8 cellular contexts compared by ENCODE assay signal in the genomic region with DNA sequence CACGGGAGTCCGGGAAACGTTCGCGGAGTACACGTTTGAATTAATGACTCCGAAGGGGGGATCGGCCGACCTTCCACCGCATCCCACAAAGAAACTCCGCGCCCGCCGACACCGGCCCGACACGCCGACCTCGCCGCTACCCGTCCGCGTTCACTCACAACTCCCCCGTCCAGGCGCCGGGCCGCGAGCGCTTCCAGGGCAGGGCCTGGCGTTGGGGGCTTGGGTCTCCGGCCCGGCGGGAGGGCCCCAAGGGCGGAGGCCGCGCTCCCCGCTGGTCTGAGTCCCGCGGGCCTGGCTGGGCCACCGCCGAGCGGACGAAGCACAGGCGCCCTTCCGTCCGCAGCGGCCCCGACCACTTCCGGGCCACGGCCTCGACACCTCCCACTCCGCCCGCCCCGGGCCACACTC. TPM values are rescaled to one million over a fixed set of nuclear protein-coding genes. Genes with fewer than 3 reads are reported as not detected.
A peak's percentile ranks its signal among the peaks of the same experiment; 100 is the strongest.
DNase-seq lines count a peak whose midpoint lies in the region; ATAC-seq, FAIRE-seq and TF ChIP-seq lines count a peak whose summit lies in the region.
"Not testable (repeated sequence)": the region's sequence is repeated elsewhere in the genome, so short reads cannot be mapped to it uniquely, and the experiment has no call there.

No MANE protein-coding gene starts in this region.

- H3K4me1 ChIP-seq in Panc1 (ENCODE audit: control insufficient read depth, insufficient read depth, low read length) = peaks cover 21% of the 10 kb centered on the region
- H3K4me1 ChIP-seq in foreskin keratinocyte = not testable (repeated sequence)
- peaks cover 6 to 36% (median 30%) of the 10 kb centered on the region in 4 donors for H3K4me1 ChIP-seq in tibial artery

- H3K36me3 ChIP-seq in Panc1 (ENCODE audit: control insufficient read depth, insufficient read depth, low read length) = peaks cover 11% of the 10 kb centered on the region
- H3K36me3 ChIP-seq in tibial artery = peaks cover 13 to 23% (median 15%) of the 10 kb centered on the region in 3 donors

- POLR2A ChIA-PET in Panc1 (lab: Charles Lee) = not testable (repeated sequence)
- POLR2A ChIA-PET in activated naive CD8-positive, alpha-beta T cell treated with anti-CD3 and anti-CD28 coated beads, Interleukin-2, amount 10 ng/mL, durations not matched to agents 7 days and 5 days (lab: Charles Lee) = interaction anchor here (1.4 kb wide), 1 partner anchor 29 kb away, joined by 5 read pairs; no protein-coding TSS in a partner anchor
- POLR2A ChIA-PET in naive thymus-derived CD8-positive, alpha-beta T cell (lab: Charles Lee) = interaction anchor here (1.0 to 1.9 kb wide), 2 partner anchors 14 to 16 kb away, joined by 3 to 6 read pairs; a partner anchor contains a TSS

- TF ChIP-seq CTCF in Panc1 (IDR thresholded peaks at IDR 0.05); foreskin keratinocyte (conservative IDR thresholded peaks at IDR 0.05); tibial artery (IDR thresholded peaks at IDR 0.05): not testable (repeated sequence)

- H3K27me3 Mint-ChIP-seq in activated naive CD8-positive, alpha-beta T cell treated with anti-CD3 and anti-CD28 coated beads, Interleukin-2, amount 10 ng/mL, durations not matched to agents 7 days and 5 days; naive thymus-derived CD8-positive, alpha-beta T cell: not testable (repeated sequence)

- not testable (repeated sequence) for H3K9me3 Mint-ChIP-seq in activated naive CD8-positive, alpha-beta T cell treated with anti-CD3 and anti-CD28 coated beads, Interleukin-2, amount 10 ng/mL, durations not matched to agents 7 days and 5 days; naive thymus-derived CD8-positive, alpha-beta T cell

- ATAC-seq in GM21723 (IDR thresholded peaks at IDR 0.05; ENCODE audit: unreplicated experiment) (peak; percentile 63), HG03378 (IDR thresholded peaks at IDR 0.05; ENCODE audit: unreplicated experiment) (peak; percentile 43), Panc1 (peak; percentile 84), foreskin keratinocyte (peak; percentile 50)
- ATAC-seq in activated naive CD8-positive, alpha-beta T cell treated with anti-CD3 and anti-CD28 coated beads, Interleukin-2, amount 10 ng/mL, durations not matched to agents 7 days and 5 days (ENCODE audit: low read depth) = peak; percentile 51
- ATAC-seq in naive thymus-derived CD8-positive, alpha-beta T cell = peak; percentile 38 to 51

- intact Hi-C loops in Panc1 (cut with micrococcal nuclease; ENCODE audit: unreplicated experiment) = not testable (repeated sequence)
- intact Hi-C loops in tibial artery (cut with DNase I; ENCODE audit: low total_unique reads) = loop anchor here (5.0 kb wide), 1 partner anchor 45 kb away; a partner anchor contains a TSS

- H3K27me3 ChIP-seq in Panc1 (ENCODE audit: control insufficient read depth, insufficient read depth, low read length); foreskin keratinocyte; tibial artery: not testable (repeated sequence)

- H3K4me1 Mint-ChIP-seq in activated naive CD8-positive, alpha-beta T cell treated with anti-CD3 and anti-CD28 coated beads, Interleukin-2, amount 10 ng/mL, durations not matched to agents 7 days and 5 days = peaks cover 27% of the 10 kb centered on the region
- H3K4me1 Mint-ChIP-seq in naive thymus-derived CD8-positive, alpha-beta T cell = peaks cover 24 to 51% (median 43%) of the 10 kb centered on the region in 4 donors

- peak overlapping the region; percentile 97 for H3K27ac Mint-ChIP-seq in activated naive CD8-positive, alpha-beta T cell treated with anti-CD3 and anti-CD28 coated beads, Interleukin-2, amount 10 ng/mL, durations not matched to agents 7 days and 5 days
- peak overlapping the region; percentile 94 to 99 (median 98) for H3K27ac Mint-ChIP-seq in naive thymus-derived CD8-positive, alpha-beta T cell

- in situ Hi-C loops in Panc1 (cut with HindIII; ENCODE audit: low pct_unique_long_range_greater_than_20kb, low sequenced_read_pairs) = not testable (repeated sequence)

- H3K4me3 Mint-ChIP-seq in activated naive CD8-positive, alpha-beta T cell treated with anti-CD3 and anti-CD28 coated beads, Interleukin-2, amount 10 ng/mL, durations not matched to agents 7 days and 5 days = peak overlapping the region; percentile 95
- H3K4me3 Mint-ChIP-seq in naive thymus-derived CD8-positive, alpha-beta T cell = peak overlapping the region; percentile 92 to 99 (median 96)

- peak overlapping the region; percentile 94 for H3K27ac ChIP-seq in Panc1 (ENCODE audit: low read length)
- peak overlapping the region; percentile 92 for H3K27ac ChIP-seq in foreskin keratinocyte
- peak overlapping the region; percentile 80 to 96 for H3K27ac ChIP-seq in tibial artery

- not testable (repeated sequence) for TF ChIP-seq POLR2A in GM12891 (IDR thresholded peaks at IDR 0.05; ENCODE audit: low read depth, low read length)

- H3K36me3 Mint-ChIP-seq in activated naive CD8-positive, alpha-beta T cell treated with anti-CD3 and anti-CD28 coated beads, Interleukin-2, amount 10 ng/mL, durations not matched to agents 7 days and 5 days = peaks cover 18% of the 10 kb centered on the region
- peaks cover 0 to 37% (median 0%) of the 10 kb centered on the region in 3 donors for H3K36me3 Mint-ChIP-seq in naive thymus-derived CD8-positive, alpha-beta T cell

- FAIRE-seq in GM12891 (lab: Jason Lieb, UNC) = peak; percentile 5

- H3K9me3 ChIP-seq in Panc1 (ENCODE audit: control insufficient read depth, insufficient read depth, low read depth, low read length); tibial artery: not testable (repeated sequence)

- not testable (repeated sequence) for DNase-seq in GM12891 (ENCODE audit: insufficient read length, low spot score); Panc1 (ENCODE audit: low read depth, low spot score); activated naive CD8-positive, alpha-beta T cell treated with anti-CD3 and anti-CD28 coated beads, Interleukin-2, amount 10 ng/mL, durations not matched to agents 7 days and 5 days; foreskin keratinocyte; naive thymus-derived CD8-positive, alpha-beta T cell
- peak in 1 of 2 donors; percentile 25 for DNase-seq in tibial artery

- CTCF ChIA-PET in Panc1 (lab: Charles Lee) = not testable (repeated sequence)

- not testable (repeated sequence) for BruUV-seq in Panc1 (replicated peaks; lab: Mats Ljungman, UMichigan)

- H3K4me3 ChIP-seq in Panc1 (ENCODE audit: low read depth in 2 of 2, low read length in 2 of 2) (peak overlapping the region; percentile 61 to 71), tibial artery (peak overlapping the region; percentile 74 to 92)

RNA-seq across cellular contexts. Expression of a gene that starts 0.4 kb away (rescaled TPM):
- polyA plus RNA-seq in GM12891 (2012; ENCODE audit: low read depth, missing spikeins) = 157 TPM
- total RNA-seq in Panc1 (2021; ENCODE audit: unreplicated experiment) (249 TPM), foreskin keratinocyte (159 and 169 TPM in 2 replicates)
- 210 TPM for polyA plus RNA-seq in Panc1 (2012; ENCODE audit: insufficient read length)
- total RNA-seq in activated naive CD8-positive, alpha-beta T cell treated with anti-CD3 and anti-CD28 coated beads, Interleukin-2, amount 10 ng/mL, durations not matched to agents 7 days and 5 days = 100 to 1,000 TPM; 212 to 220 TPM
- polyA plus RNA-seq in foreskin keratinocyte = 152 and 182 TPM in 2 replicates
- total RNA-seq in naive thymus-derived CD8-positive, alpha-beta T cell = 100 to 1,000 TPM; 162 to 165 TPM
- 100 to 1,000 TPM; 197 to 289 (median 228) TPM for polyA plus RNA-seq in naive thymus-derived CD8-positive, alpha-beta T cell

RNA-seq across cellular contexts. Expression of a gene that starts 16.1 kb away (rescaled TPM):
- polyA plus RNA-seq in GM12891 (2012; ENCODE audit: low read depth, missing spikeins) = 29.5 TPM
- total RNA-seq in Panc1 (2021; ENCODE audit: unreplicated experiment) (117 TPM), foreskin keratinocyte (33.5 and 35.6 TPM in 2 replicates)
- polyA plus RNA-seq in Panc1 (2012; ENCODE audit: insufficient read length) = 178 TPM
- 10 to 100 TPM; 37.4 to 38.0 TPM for total RNA-seq in activated naive CD8-positive, alpha-beta T cell treated with anti-CD3 and anti-CD28 coated beads, Interleukin-2, amount 10 ng/mL, durations not matched to agents 7 days and 5 days
- polyA plus RNA-seq in foreskin keratinocyte = 68.3 and 82.5 TPM in 2 replicates
- 10 to 100 TPM; 22.1 to 25.1 TPM for total RNA-seq in naive thymus-derived CD8-positive, alpha-beta T cell
- polyA plus RNA-seq in naive thymus-derived CD8-positive, alpha-beta T cell = 10 to 100 TPM; 30.6 to 40.4 (median 31.0) TPM

RNA-seq across cellular contexts. Expression of a gene that starts 31.3 kb away (rescaled TPM):
- polyA plus RNA-seq in GM12891 (2012; ENCODE audit: low read depth, missing spikeins) = 0.15 TPM
- total RNA-seq in Panc1 (2021; ENCODE audit: unreplicated experiment) (4.4 TPM), foreskin keratinocyte (0.41 and 0.53 TPM in 2 replicates)
- polyA plus RNA-seq in Panc1 (2012; ENCODE audit: insufficient read length) = 4.3 TPM
- 1 to 10 TPM; 2.2 to 3.2 TPM for total RNA-seq in activated naive CD8-positive, alpha-beta T cell treated with anti-CD3 and anti-CD28 coated beads, Interleukin-2, amount 10 ng/mL, durations not matched to agents 7 days and 5 days
- 0.46 and 0.47 TPM in 2 replicates for polyA plus RNA-seq in foreskin keratinocyte
- total RNA-seq in naive thymus-derived CD8-positive, alpha-beta T cell = 1 to 10 TPM; 1.4 to 1.6 TPM
- not detected for polyA plus RNA-seq in naive thymus-derived CD8-positive, alpha-beta T cell

RNA-seq across cellular contexts. Expression of a gene that starts 44.1 kb away (rescaled TPM):
- 13.1 TPM for polyA plus RNA-seq in GM12891 (2012; ENCODE audit: low read depth, missing spikeins)
- total RNA-seq in Panc1 (2021; ENCODE audit: unreplicated experiment) = 50.8 TPM
- polyA plus RNA-seq in Panc1 (2012; ENCODE audit: insufficient read length) = 71.0 TPM
- total RNA-seq in activated naive CD8-positive, alpha-beta T cell treated with anti-CD3 and anti-CD28 coated beads, Interleukin-2, amount 10 ng/mL, durations not matched to agents 7 days and 5 days = 10 to 100 TPM; 34.1 to 34.8 TPM
- total RNA-seq in foreskin keratinocyte = 21.2 and 21.7 TPM in 2 replicates
- polyA plus RNA-seq in foreskin keratinocyte = 18.7 and 19.3 TPM in 2 replicates
- total RNA-seq in naive thymus-derived CD8-positive, alpha-beta T cell = 10 to 100 TPM; 39.5 to 41.2 TPM
- polyA plus RNA-seq in naive thymus-derived CD8-positive, alpha-beta T cell = 10 to 100 TPM in 2 of 3 donors, 1 to 10 TPM in 1; 8.7 to 19.2 (median 10.9) TPM

RNA-seq across cellular contexts. Expression of a gene that starts 52.9 kb away (rescaled TPM):
- polyA plus RNA-seq in GM12891 (2012; ENCODE audit: low read depth, missing spikeins) = 11.0 TPM
- total RNA-seq in Panc1 (2021; ENCODE audit: unreplicated experiment) (48.7 TPM), foreskin keratinocyte (19.7 and 22.9 TPM in 2 replicates)
- polyA plus RNA-seq in Panc1 (2012; ENCODE audit: insufficient read length) = 51.6 TPM
- total RNA-seq in activated naive CD8-positive, alpha-beta T cell treated with anti-CD3 and anti-CD28 coated beads, Interleukin-2, amount 10 ng/mL, durations not matched to agents 7 days and 5 days = 10 to 100 TPM; 22.6 to 23.2 TPM
- 27.0 and 27.1 TPM in 2 replicates for polyA plus RNA-seq in foreskin keratinocyte
- 10 to 100 TPM; 22.8 to 28.1 TPM for total RNA-seq in naive thymus-derived CD8-positive, alpha-beta T cell
- polyA plus RNA-seq in naive thymus-derived CD8-positive, alpha-beta T cell = 10 to 100 TPM in 2 of 3 donors, 1 to 10 TPM in 1; 8.7 to 17.7 (median 11.6) TPM
